Comparison of ENCODE assay signal across 9 cellular contexts in the genomic region with DNA sequence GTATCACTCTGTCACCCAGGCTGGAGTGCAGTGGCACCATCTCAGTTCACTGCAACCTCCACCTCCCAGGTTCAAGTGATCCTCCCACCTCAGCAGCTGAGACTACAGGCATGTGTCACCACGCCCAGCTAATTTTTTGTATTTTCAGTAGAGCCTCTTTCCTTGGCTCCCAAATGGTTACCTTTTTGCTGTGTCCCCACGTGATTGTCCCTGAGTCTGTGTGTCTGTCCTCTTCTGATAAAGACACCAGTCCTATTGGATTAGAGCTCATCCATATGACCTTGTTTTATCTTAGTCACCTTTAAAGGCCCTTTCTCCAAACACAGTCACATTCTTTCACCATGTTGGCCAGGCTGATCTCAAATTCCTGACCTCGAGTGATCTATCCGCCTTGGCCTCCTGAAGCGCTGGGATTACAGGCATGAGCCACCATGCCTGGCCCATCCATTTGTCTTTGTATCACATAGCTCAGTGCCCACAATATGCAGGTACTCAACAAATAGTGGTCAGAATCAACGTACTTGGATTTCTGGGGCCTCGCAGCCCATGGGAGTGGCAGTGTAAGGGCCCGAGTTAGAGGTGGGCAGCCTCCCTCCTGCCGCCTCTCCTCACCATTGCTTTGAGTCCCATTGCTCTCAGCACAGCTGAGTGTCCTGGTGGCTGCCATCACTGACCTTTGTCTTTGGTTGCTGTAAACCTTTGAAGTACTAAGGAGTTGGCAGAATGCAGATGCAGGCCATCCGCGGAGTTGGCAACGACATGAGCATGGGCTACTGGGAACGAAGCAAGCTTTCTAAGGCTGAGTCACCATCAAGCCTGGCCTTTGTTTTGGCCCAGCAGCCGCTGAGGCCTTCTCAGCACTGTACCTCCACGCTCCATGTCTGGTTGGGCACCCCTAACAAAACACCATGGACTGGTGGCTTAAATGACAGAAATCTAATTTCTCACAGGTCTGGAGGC. TPM values are rescaled to one million over a fixed set of nuclear protein-coding genes. Genes with fewer than 3 reads are reported as not detected.
DNase-seq lines count a peak whose midpoint lies in the region; ATAC-seq and FAIRE-seq lines count a peak whose summit lies in the region.
"Had no signal": no experiment of that assay in that cellular context is flagged by ENCODE, and none has a peak within 500 bp of the region (broad histone marks: within the 10 kb centered on the region; RNA-seq: fewer than 3 reads in every experiment).

No MANE protein-coding gene starts in this region.

- H3K27ac ChIP-seq in naive thymus-derived CD4-positive, alpha-beta T cell (ENCODE audit: low read depth, low read length): peak overlapping the region; percentile 51

- no peaks in the 10 kb centered on the region for H3K27me3 Mint-ChIP-seq in activated T-helper 2 cell treated with anti-CD3 and anti-CD28 coated beads, Interferon-gamma antibody, Interleukin-2, Interleukin-4, amounts not matched to agents 10 μg/mL and 5 μg/mL and 100 μg/mL, durations not matched to agents 14 hours and 24 hours and 36 hours (ENCODE audit: low read depth)
- H3K27me3 Mint-ChIP-seq in naive thymus-derived CD4-positive, alpha-beta T cell: no peaks in the 10 kb centered on the region

- peak overlapping the region; percentile 86 for H3K27ac Mint-ChIP-seq in activated T-helper 2 cell treated with anti-CD3 and anti-CD28 coated beads, Interferon-gamma antibody, Interleukin-2, Interleukin-4, amounts not matched to agents 10 μg/mL and 5 μg/mL and 100 μg/mL, durations not matched to agents 14 hours and 24 hours and 36 hours
- peak overlapping the region; percentile 36 to 92 (median 77) for H3K27ac Mint-ChIP-seq in naive thymus-derived CD4-positive, alpha-beta T cell

- H3K9me3 Mint-ChIP-seq in activated T-helper 2 cell treated with anti-CD3 and anti-CD28 coated beads, Interferon-gamma antibody, Interleukin-2, Interleukin-4, amounts not matched to agents 10 μg/mL and 5 μg/mL and 100 μg/mL, durations not matched to agents 14 hours and 24 hours and 36 hours: no peaks in the 10 kb centered on the region
- H3K9me3 Mint-ChIP-seq in naive thymus-derived CD4-positive, alpha-beta T cell: no peaks in the 10 kb centered on the region

- peaks cover 68% of the 10 kb centered on the region for H3K36me3 Mint-ChIP-seq in activated T-helper 2 cell treated with anti-CD3 and anti-CD28 coated beads, Interferon-gamma antibody, Interleukin-2, Interleukin-4, amounts not matched to agents 10 μg/mL and 5 μg/mL and 100 μg/mL, durations not matched to agents 14 hours and 24 hours and 36 hours (ENCODE audit: low read depth)
- peaks cover 5 to 40% (median 34%) of the 10 kb centered on the region in 5 donors for H3K36me3 Mint-ChIP-seq in naive thymus-derived CD4-positive, alpha-beta T cell

- no peak overlapping the region for H3K4me3 Mint-ChIP-seq in activated T-helper 2 cell treated with anti-CD3 and anti-CD28 coated beads, Interferon-gamma antibody, Interleukin-2, Interleukin-4, amounts not matched to agents 10 μg/mL and 5 μg/mL and 100 μg/mL, durations not matched to agents 14 hours and 24 hours and 36 hours (ENCODE audit: low read depth)
- H3K4me3 Mint-ChIP-seq in naive thymus-derived CD4-positive, alpha-beta T cell: peak overlapping the region; percentile 32 to 79 (median 65)

- FAIRE-seq in HTR-8/SVneo (lab: Jason Lieb, UNC): no peak

- DNase-seq in activated T-helper 2 cell treated with anti-CD3 and anti-CD28 coated beads, Interferon-gamma antibody, Interleukin-2, Interleukin-4, amounts not matched to agents 10 μg/mL and 5 μg/mL and 100 μg/mL, durations not matched to agents 14 hours and 24 hours and 36 hours (ENCODE audit: low spot score): no peak
- DNase-seq in naive thymus-derived CD4-positive, alpha-beta T cell: no peak
- DNase-seq in HTR-8/SVneo (ENCODE audit: insufficient read length, low spot score): no peak
- DNase-seq in NCI-H1092 (lab: John Stamatoyannopoulos, UW): no peak
- no peak for DNase-seq in NCI-H345 (lab: John Stamatoyannopoulos, UW)
- no peak for DNase-seq in NCI-H748 treated with DMSO at 0.1 percent for 48 hours (lab: John Stamatoyannopoulos, UW)

- no peak overlapping the region for H3K4me3 ChIP-seq in naive thymus-derived CD4-positive, alpha-beta T cell (ENCODE audit: low read length)
- H3K4me3 ChIP-seq: tibial nerve had no signal

- ATAC-seq in GM19023 (IDR thresholded peaks at IDR 0.05; ENCODE audit: unreplicated experiment) (peak; percentile 15), HG02973 (IDR thresholded peaks at IDR 0.05; ENCODE audit: unreplicated experiment) (peak; percentile 1)
- no peak for ATAC-seq in naive thymus-derived CD4-positive, alpha-beta T cell

- peaks cover 0 to 45% (median 13%) of the 10 kb centered on the region in 3 experiments for H3K36me3 ChIP-seq in naive thymus-derived CD4-positive, alpha-beta T cell (ENCODE audit: control insufficient read depth in 2 of 3, insufficient read depth in 3 of 3, low read length in 3 of 3)

- H3K9me3 ChIP-seq in naive thymus-derived CD4-positive, alpha-beta T cell (ENCODE audit: control insufficient read depth in 2 of 3, low read length in 3 of 3): no peaks in the 10 kb centered on the region
- H3K9me3 ChIP-seq: tibial nerve had no signal

- peaks cover 40% of the 10 kb centered on the region for H3K4me1 Mint-ChIP-seq in activated T-helper 2 cell treated with anti-CD3 and anti-CD28 coated beads, Interferon-gamma antibody, Interleukin-2, Interleukin-4, amounts not matched to agents 10 μg/mL and 5 μg/mL and 100 μg/mL, durations not matched to agents 14 hours and 24 hours and 36 hours (ENCODE audit: low read depth)
- peaks cover 44 to 79% (median 65%) of the 10 kb centered on the region in 7 donors for H3K4me1 Mint-ChIP-seq in naive thymus-derived CD4-positive, alpha-beta T cell

- intact Hi-C loops in activated T-helper 2 cell treated with anti-CD3 and anti-CD28 coated beads, Interferon-gamma antibody, Interleukin-2, Interleukin-4, amounts not matched to agents 10 μg/mL and 5 μg/mL and 100 μg/mL, durations not matched to agents 14 hours and 24 hours and 36 hours (cut with micrococcal nuclease): loop anchor here (1.0 to 5.0 kb wide), 3 partner anchors 9 to 33 kb away; a partner anchor contains a TSS
- intact Hi-C loops in naive thymus-derived CD4-positive, alpha-beta T cell (cut with micrococcal nuclease): loop anchor here in 1 of 2 donors (5.0 kb wide), 2 partner anchors 47 to 72 kb away; no protein-coding TSS in a partner anchor

- POLR2A ChIA-PET in naive thymus-derived CD4-positive, alpha-beta T cell (lab: Charles Lee): interaction anchor here (0.6 to 6.3 kb wide), 4 partner anchors 8 to 45 kb away, joined by 3 to 51 read pairs (median 4); a partner anchor contains a TSS

- CTCF ChIA-PET in naive thymus-derived CD4-positive, alpha-beta T cell (lab: Charles Lee): interaction anchor here (1.0 to 3.5 kb wide), 2 partner anchors 7 to 69 kb away, joined by 4 to 17 read pairs; no protein-coding TSS in a partner anchor

- H3K27me3 ChIP-seq in naive thymus-derived CD4-positive, alpha-beta T cell (ENCODE audit: control insufficient read depth in 2 of 2, insufficient read depth in 2 of 2, low read length in 2 of 2): no peaks in the 10 kb centered on the region
- H3K27me3 ChIP-seq: tibial nerve had no signal

- H3K4me1 ChIP-seq in naive thymus-derived CD4-positive, alpha-beta T cell (ENCODE audit: control insufficient read depth in 2 of 2, insufficient read depth in 2 of 2, low read length in 2 of 2): peaks cover 7 to 54% of the 10 kb centered on the region in 2 donors

RNA-seq across cellular contexts. Expression of a gene that starts 9.3 kb away (rescaled TPM):
- 44.9 and 47.5 TPM in 2 replicates for total RNA-seq in activated T-helper 2 cell treated with anti-CD3 and anti-CD28 coated beads, Interferon-gamma antibody, Interleukin-2, Interleukin-4, amounts not matched to agents 10 μg/mL and 5 μg/mL and 100 μg/mL, durations not matched to agents 14 hours and 24 hours and 36 hours
- 100 to 1,000 TPM in 3 of 5 experiments, 10 to 100 TPM in 2; 49.5 to 124 (median 107) TPM for total RNA-seq in naive thymus-derived CD4-positive, alpha-beta T cell
- polyA plus RNA-seq in naive thymus-derived CD4-positive, alpha-beta T cell: 10 to 100 TPM; 15.3 to 31.2 TPM

RNA-seq across cellular contexts. Expression of a gene that starts 45.1 kb away (rescaled TPM):
- 26.8 and 27.2 TPM in 2 replicates for total RNA-seq in activated T-helper 2 cell treated with anti-CD3 and anti-CD28 coated beads, Interferon-gamma antibody, Interleukin-2, Interleukin-4, amounts not matched to agents 10 μg/mL and 5 μg/mL and 100 μg/mL, durations not matched to agents 14 hours and 24 hours and 36 hours
- total RNA-seq in naive thymus-derived CD4-positive, alpha-beta T cell: 10 to 100 TPM in 3 of 5 experiments, 1 to 10 TPM in 2; 6.4 to 20.2 (median 14.1) TPM
- 10 to 100 TPM; 23.2 to 28.9 TPM for polyA plus RNA-seq in naive thymus-derived CD4-positive, alpha-beta T cell

RNA-seq across cellular contexts. Expression of a gene that starts 45.3 kb away (rescaled TPM):
- 115 and 118 TPM in 2 replicates for total RNA-seq in activated T-helper 2 cell treated with anti-CD3 and anti-CD28 coated beads, Interferon-gamma antibody, Interleukin-2, Interleukin-4, amounts not matched to agents 10 μg/mL and 5 μg/mL and 100 μg/mL, durations not matched to agents 14 hours and 24 hours and 36 hours
- total RNA-seq in naive thymus-derived CD4-positive, alpha-beta T cell: 10 to 100 TPM; 55.8 to 81.1 (median 76.7) TPM
- 10 to 100 TPM; 18.9 to 40.3 TPM for polyA plus RNA-seq in naive thymus-derived CD4-positive, alpha-beta T cell
